1 cellular context compared by ENCODE assay signal in the genomic region with DNA sequence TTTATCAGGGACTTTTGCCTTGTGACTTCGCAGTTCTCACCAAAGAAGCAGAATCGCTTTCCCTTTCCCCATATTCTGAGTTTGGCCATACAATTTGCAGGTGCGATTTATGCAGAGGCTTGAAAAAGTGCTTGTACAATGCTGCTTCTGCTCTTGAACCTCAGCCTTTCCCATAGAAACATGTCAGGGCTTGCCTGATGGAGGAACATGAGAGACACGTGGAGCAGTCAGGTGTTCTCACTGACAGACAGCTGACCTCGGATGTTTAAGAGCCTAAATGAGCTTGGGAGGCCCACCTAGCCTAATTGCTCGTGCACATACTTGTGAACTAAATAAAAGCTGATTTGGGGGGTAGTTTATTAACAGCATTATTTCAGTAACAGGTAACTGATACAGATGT.
TF ChIP-seq lines count a peak whose summit lies in the region.

No MANE protein-coding gene starts in this region.

TF ChIP-seq in IMR-90, 13 proteins besides CTCF, POLR2A, EP300 and RAD21 (continued from another document):
- no peak for TF ChIP-seq RCOR1 (IDR thresholded peaks at IDR 0.05; ENCODE audit: insufficient replicate concordance, low read length)
- no peak for TF ChIP-seq RFX5 (IDR thresholded peaks at IDR 0.05; ENCODE audit: low read depth, low read length)
- no peak for TF ChIP-seq SMC3 (IDR thresholded peaks at IDR 0.05; ENCODE audit: low read depth, low read length)
